Comparison of ENCODE assay signal across 8 cellular contexts in genomic region chr19:53466726-53467125, GRCh38. TPM values are rescaled to one million over a fixed set of nuclear protein-coding genes. Genes with fewer than 3 reads are reported as not detected.
DNase-seq lines count a peak whose midpoint lies in the region; ATAC-seq and TF ChIP-seq lines count a peak whose summit lies in the region.

No MANE protein-coding gene starts in this region.

- H3K27me3 ChIP-seq in Loucy (ENCODE audit: insufficient read depth, low read length, poor library complexity, severe bottlenecking) (no peaks in the 10 kb centered on the region), neuron (ENCODE audit: insufficient read depth, low read length) (no peaks in the 10 kb centered on the region)

- TF ChIP-seq CTCF in CD14-positive monocyte (IDR thresholded peaks at IDR 0.05) = no peak
- no peak for TF ChIP-seq CTCF in Loucy (conservative IDR thresholded peaks at IDR 0.05; ENCODE audit: low read length)
- no peak for TF ChIP-seq CTCF in endothelial cell (IDR thresholded peaks at IDR 0.05; ENCODE audit: unreplicated experiment)

- H3K4me3 ChIP-seq in Loucy (ENCODE audit: low read length, poor library complexity, severe bottlenecking) (peak overlapping the region; percentile 95), neuron (ENCODE audit: low read length) (peak overlapping the region; percentile 84)

- intact Hi-C loops in CD14-positive monocyte (cut with micrococcal nuclease) = loop anchor here (1.0 to 10.0 kb wide), 8 partner anchors 34 to 1172 kb away; partner anchors contain the start of genes ZNF480 (in 2 of the 2), ZNF761 (in 1 of the 2), ZNF765 (in 1 of the 2) and ZNF845 (in 1 of the 2)

- peak overlapping the region; percentile 89 to 92 for H3K4me3 Mint-ChIP-seq in CD14-positive monocyte
- peak overlapping the region; percentile 97 for H3K4me3 Mint-ChIP-seq in endothelial cell (ENCODE audit: unreplicated experiment)

- peaks cover 10% of the 10 kb centered on the region; the same call in 1 of the 2 replicates for H3K79me2 ChIP-seq in Loucy (ENCODE audit: insufficient read depth, low read length)

- DNase-seq in CD14-positive monocyte (ENCODE audit: low spot score) (no peak), endothelial cell (ENCODE audit: low spot score) (no peak), NCI-H1092 (lab: John Stamatoyannopoulos, UW) (no peak), NCI-H187 (lab: John Stamatoyannopoulos, UW) (no peak)

- peaks cover 7 to 8% of the 10 kb centered on the region in 2 donors for H3K36me3 Mint-ChIP-seq in CD14-positive monocyte
- peaks cover 14% of the 10 kb centered on the region for H3K36me3 Mint-ChIP-seq in endothelial cell (ENCODE audit: low read depth, unreplicated experiment)

- peaks cover 8% of the 10 kb centered on the region for H3K4me1 ChIP-seq in Loucy (ENCODE audit: insufficient read depth, low read length, poor library complexity, severe bottlenecking)
- peaks cover 13% of the 10 kb centered on the region for H3K4me1 ChIP-seq in neuron (ENCODE audit: insufficient read depth, low read length)

- H3K4me1 Mint-ChIP-seq in CD14-positive monocyte (peaks cover 20% of the 10 kb centered on the region), endothelial cell (ENCODE audit: unreplicated experiment) (peaks cover 32% of the 10 kb centered on the region)

- no peaks in the 10 kb centered on the region for H3F3A ChIP-seq in Loucy (ENCODE audit: low read depth)

- peak overlapping the region; percentile 48 for H3K9ac ChIP-seq in Loucy (ENCODE audit: low read depth, low read length, poor library complexity, severe bottlenecking)

- peak overlapping the region; percentile 97 for H3K4me2 ChIP-seq in Loucy (ENCODE audit: low read depth, low read length, poor library complexity, severe bottlenecking)

- no peak for ATAC-seq in GM21447 (IDR thresholded peaks at IDR 0.05; ENCODE audit: unreplicated experiment)
- no peak for ATAC-seq in GM19328 (IDR thresholded peaks at IDR 0.05; ENCODE audit: unreplicated experiment)

- H3K36me3 ChIP-seq in Loucy (ENCODE audit: insufficient read depth, low read length) = no peaks in the 10 kb centered on the region
- H3K36me3 ChIP-seq in neuron (ENCODE audit: insufficient read depth, low read length) = no peaks in the 10 kb centered on the region

- H3K9me2 ChIP-seq in Loucy (replicated peaks; ENCODE audit: low read depth, low read length) = no peaks in the 10 kb centered on the region

- H3K9me3 ChIP-seq in Loucy (ENCODE audit: insufficient read depth, low read depth, low read length) (no peaks in the 10 kb centered on the region), neuron (ENCODE audit: low read length) (peaks cover 7% of the 10 kb centered on the region)

- peak overlapping the region; percentile 96; the same call in 1 of the 2 replicates for H2AFZ ChIP-seq in Loucy (ENCODE audit: low read length)
- peak overlapping the region; percentile 90 for H2AFZ ChIP-seq in neuron (ENCODE audit: low read depth, low read length)

- H3K27me3 Mint-ChIP-seq in CD14-positive monocyte (ENCODE audit: low read depth in 3 of 3) = peaks cover 17 to 32% (median 24%) of the 10 kb centered on the region in 3 donors
- H3K27me3 Mint-ChIP-seq in endothelial cell (ENCODE audit: unreplicated experiment) = peaks cover 9% of the 10 kb centered on the region

- H4K20me1 ChIP-seq in Loucy (ENCODE audit: insufficient read depth, low read length, poor library complexity, severe bottlenecking) = no peaks in the 10 kb centered on the region

- H3K27ac Mint-ChIP-seq in CD14-positive monocyte = no peak overlapping the region
- no peak overlapping the region for H3K27ac Mint-ChIP-seq in endothelial cell (ENCODE audit: unreplicated experiment)

- H3K9me3 Mint-ChIP-seq in CD14-positive monocyte = peaks cover 25 to 58% (median 47%) of the 10 kb centered on the region in 7 donors
- peaks cover 13% of the 10 kb centered on the region for H3K9me3 Mint-ChIP-seq in endothelial cell (ENCODE audit: unreplicated experiment)

RNA-seq across cellular contexts. Expression of gene ZNF813, which starts 0.8 kb away (rescaled TPM):
- polyA plus RNA-seq in CD14-positive monocyte = 1 to 10 TPM in 1 of 2 donors, under 1 TPM in 1; 0.61 to 1.9 TPM
- total RNA-seq in endothelial cell (ENCODE audit: unreplicated experiment) = 29.9 TPM

RNA-seq across cellular contexts. Expression of gene ZNF761, which starts 34.9 kb away (rescaled TPM):
- 1 to 10 TPM; 3.4 to 5.6 TPM for polyA plus RNA-seq in CD14-positive monocyte
- 21.9 TPM for total RNA-seq in endothelial cell (ENCODE audit: unreplicated experiment)
